Comparison of ENCODE assay signal across 19 cellular contexts in the genomic region with DNA sequence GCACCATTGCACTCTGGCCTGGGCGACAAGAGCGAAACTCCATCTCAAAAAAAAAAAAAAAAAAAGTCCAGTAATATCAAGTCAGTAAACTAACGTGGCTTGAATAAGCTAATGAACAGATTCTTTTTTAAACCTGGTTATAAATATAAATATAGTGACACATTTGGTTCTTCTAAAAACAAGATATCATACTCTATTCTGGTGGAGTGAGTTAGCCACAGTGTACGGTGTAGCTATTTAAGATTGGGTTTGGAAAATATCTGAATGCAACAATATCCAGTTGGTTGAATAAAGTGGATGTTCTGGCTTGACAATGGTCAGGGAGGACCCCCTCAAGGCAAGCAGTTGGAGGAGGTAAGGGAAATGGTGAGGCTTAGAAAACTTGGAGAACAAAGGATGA. TPM values are rescaled to one million over a fixed set of nuclear protein-coding genes. Genes with fewer than 3 reads are reported as not detected.
DNase-seq lines count a peak whose midpoint lies in the region; ATAC-seq, FAIRE-seq and TF ChIP-seq lines count a peak whose summit lies in the region.
"Had no signal": no experiment of that assay in that cellular context is flagged by ENCODE, and none has a peak within 500 bp of the region (broad histone marks: within the 10 kb centered on the region; RNA-seq: fewer than 3 reads in every experiment).

No MANE protein-coding gene starts in this region.

- no peak for TF ChIP-seq CTCF in DND-41 (IDR thresholded peaks at IDR 0.05; ENCODE audit: borderline replicate concordance, extremely low read depth, low read length, poor library complexity, severe bottlenecking)
- TF ChIP-seq CTCF in pancreas (IDR thresholded peaks at IDR 0.05) = no peak
- no peak for TF ChIP-seq CTCF in CD8-positive, alpha-beta T cell (IDR thresholded peaks at IDR 0.05)

- H3K4me2 ChIP-seq in DND-41 (ENCODE audit: insufficient read depth, low read length) = 0 out of 2 replicates have a peak overlapping the region, but pooled peaks have one; percentile 53

- no peaks in the 10 kb centered on the region; the same call in 1 of the 2 replicates for H4K20me1 ChIP-seq in DND-41 (ENCODE audit: insufficient read depth, low read length)

- no peaks in the 10 kb centered on the region for H3K9me3 Mint-ChIP-seq in CD8-positive, alpha-beta T cell
- H3K9me3 Mint-ChIP-seq: CD4-positive, CD25-positive, alpha-beta regulatory T cell; CD8-positive, alpha-beta memory T cell; HFFc6 had no signal

- peaks cover 6% of the 10 kb centered on the region for H3K79me2 ChIP-seq in DND-41 (ENCODE audit: insufficient read depth, low read length)

- 81 to 86% methylated on average over 4 of the region's 4 CpGs for WGBS in pancreas, 2 donors

- no peak overlapping the region for H3K27ac ChIP-seq in DND-41 (ENCODE audit: low read length)
- H3K27ac ChIP-seq in pancreas = peak overlapping the region in 3 of 4 donors; percentile 20 to 48 (median 35)
- no peak overlapping the region for H3K27ac ChIP-seq in CD8-positive, alpha-beta T cell (ENCODE audit: low read depth, low read length)
- H3K27ac ChIP-seq: C4-2B had no signal

- POLR2A ChIA-PET in CD8-positive, alpha-beta T cell (lab: Charles Lee) = no interaction called here

- H3K27me3 ChIP-seq in DND-41 (ENCODE audit: insufficient read depth, low read length, poor library complexity) (no peaks in the 10 kb centered on the region), pancreas (no peaks in the 10 kb centered on the region)
- H3K27me3 ChIP-seq in CD8-positive, alpha-beta T cell (ENCODE audit: insufficient read depth, low read length) = no peaks in the 10 kb centered on the region

- no peak overlapping the region for H2AFZ ChIP-seq in DND-41 (ENCODE audit: low read depth, low read length)

- ATAC-seq in DND-41 (ENCODE audit: insufficient read depth, low read depth) (no peak), pancreas (no peak), GM19328 (IDR thresholded peaks at IDR 0.05; ENCODE audit: unreplicated experiment) (no peak)
- no peak for ATAC-seq in CD8-positive, alpha-beta T cell

- DNase-seq in DND-41 = no peak
- peak; percentile 41 for DNase-seq in myocyte (ENCODE audit: low read depth)
- DNase-seq in pancreas = no peak
- no peak for DNase-seq in stimulated activated CD4-positive, alpha-beta T cell treated with anti-CD3 and anti-CD28 coated beads, Interleukin-2, amount 100 ng/mL, for 48 hours
- no peak for DNase-seq in CD8-positive, alpha-beta T cell
- DNase-seq: CD4-positive, CD25-positive, alpha-beta regulatory T cell; CD8-positive, alpha-beta memory T cell; DMS 273 treated with DMSO at 0.1 percent for 48 hours; DMS79; GF-D8; GOT3; HFFc6 had no signal

- H3K4me1 ChIP-seq in DND-41 (ENCODE audit: insufficient read depth, low read length) = peaks cover 32% of the 10 kb centered on the region
- peaks cover 0 to 10% (median 0%) of the 10 kb centered on the region in 3 donors for H3K4me1 ChIP-seq in pancreas
- peaks cover 15% of the 10 kb centered on the region for H3K4me1 ChIP-seq in CD8-positive, alpha-beta T cell (ENCODE audit: insufficient read depth, low read length)

- H3K4me1 Mint-ChIP-seq in CD8-positive, alpha-beta T cell (ENCODE audit: low read depth) = peaks cover 5% of the 10 kb centered on the region

- no peak overlapping the region for H3K27ac Mint-ChIP-seq in CD8-positive, alpha-beta T cell
- H3K27ac Mint-ChIP-seq: HFFc6 had no signal

- no peak overlapping the region for H3K4me3 Mint-ChIP-seq in CD8-positive, alpha-beta T cell
- H3K4me3 Mint-ChIP-seq: CD4-positive, CD25-positive, alpha-beta regulatory T cell; HFFc6 had no signal

- CTCF ChIA-PET in CD8-positive, alpha-beta T cell (lab: Charles Lee) = no interaction called here

- FAIRE-seq in pancreas (lab: Jason Lieb, UNC) = no peak
- FAIRE-seq: D721Med, GM12891, GM18507, H54 had no signal

- no peak overlapping the region for H3K9ac ChIP-seq in DND-41 (ENCODE audit: low read depth, low read length)

- intact Hi-C loops in pancreas (cut with DNase I) = no loop called here
- intact Hi-C loops in CD8-positive, alpha-beta T cell (cut with DNase I, micrococcal nuclease) = no loop called here

- H3K36me3 Mint-ChIP-seq in CD8-positive, alpha-beta T cell = no peaks in the 10 kb centered on the region
- H3K36me3 Mint-ChIP-seq: CD4-positive, CD25-positive, alpha-beta regulatory T cell had no signal

- H3K27me3 Mint-ChIP-seq in CD8-positive, alpha-beta T cell (ENCODE audit: low read depth) = peaks cover 7% of the 10 kb centered on the region

- H3K4me3 ChIP-seq in DND-41 (ENCODE audit: low read depth in 1 of 2, low read length in 2 of 2) (no peak overlapping the region), pancreas (no peak overlapping the region)
- no peak overlapping the region for H3K4me3 ChIP-seq in CD8-positive, alpha-beta T cell (ENCODE audit: low read depth, low read length)
- H3K4me3 ChIP-seq: HAP-1 had no signal

- peaks cover 10% of the 10 kb centered on the region for H3K9me3 ChIP-seq in DND-41 (ENCODE audit: insufficient read depth, low read length, severe bottlenecking)
- no peaks in the 10 kb centered on the region for H3K9me3 ChIP-seq in pancreas
- no peaks in the 10 kb centered on the region for H3K9me3 ChIP-seq in CD8-positive, alpha-beta T cell (ENCODE audit: low read length)
- H3K9me3 ChIP-seq: HAP-1 had no signal

- H3K36me3 ChIP-seq in DND-41 (ENCODE audit: insufficient read depth, low read length) = peaks cover 7% of the 10 kb centered on the region; the same call in 1 of the 2 replicates
- no peaks in the 10 kb centered on the region for H3K36me3 ChIP-seq in pancreas
- H3K36me3 ChIP-seq in CD8-positive, alpha-beta T cell (ENCODE audit: insufficient read depth, low read length) = no peaks in the 10 kb centered on the region
- H3K36me3 ChIP-seq: HAP-1 had no signal

RNA-seq across cellular contexts. Expression of a gene that starts 5.9 kb away (rescaled TPM):
- total RNA-seq in myocyte = 90.8 and 136 TPM in 2 replicates
- 38.9 TPM for polyA plus RNA-seq in myocyte (2012)
- 10 to 100 TPM; 22.6 to 34.1 (median 28.2) TPM for total RNA-seq in pancreas
- polyA plus RNA-seq in pancreas = 10 to 100 TPM; 13.8 to 24.4 TPM
- total RNA-seq in CD8-positive, alpha-beta T cell = 10 to 100 TPM; 39.5 to 47.5 TPM

Comparison
In these comparisons a context has a peak if more than half of its experiments do, and no peak if none do; other contexts are left out.
1. H3K27ac ChIP-seq: peak in pancreas (3 of 4); none in DND-41 (single experiment) and CD8-positive, alpha-beta T cell (single experiment).